Comparison of ENCODE assay signal across 2 cellular contexts in genomic region chr19:38262585-38263268, GRCh38.
TF ChIP-seq lines count a peak whose summit lies in the region.

No MANE protein-coding gene starts in this region.

TF ChIP-seq in Ishikawa, 13 proteins besides CTCF, POLR2A, EP300 and RAD21:
- TF ChIP-seq CEBPB (IDR thresholded peaks at IDR 0.05) (no peak), REST (IDR thresholded peaks at IDR 0.05; ENCODE audit: low read depth) (no peak), ZBTB7A (IDR thresholded peaks at IDR 0.05; ENCODE audit: low read depth) (no peak), YY1 (IDR thresholded peaks at IDR 0.05; ENCODE audit: low read depth) (no peak), TAF1 (IDR thresholded peaks at IDR 0.05; ENCODE audit: low read depth) (no peak), TCF12 (IDR thresholded peaks at IDR 0.05; ENCODE audit: low read depth) (no peak), CREB1 (IDR thresholded peaks at IDR 0.05; ENCODE audit: low read depth) (no peak), MAX (IDR thresholded peaks at IDR 0.05) (0 out of 2 replicates have a peak, but pooled peaks have one; percentile 21)

TF ChIP-seq in H1, 55 proteins besides CTCF, POLR2A, EP300 and RAD21:
- no peak for TF ChIP-seq E2F6 (IDR thresholded peaks at IDR 0.05)
- no peak for TF ChIP-seq HDAC6 (IDR thresholded peaks at IDR 0.05; ENCODE audit: low read depth, low read length)
- TF ChIP-seq CTBP2 (IDR thresholded peaks at IDR 0.05; ENCODE audit: borderline replicate concordance, insufficient read depth, insufficient read length, low read length): no peak
- TF ChIP-seq EZH2 (IDR thresholded peaks at IDR 0.05; ENCODE audit: low read depth, low read length, severe bottlenecking): no peak
